In genomic region chr20:42889517-42889916, GRCh38 we compare ENCODE assay signal across 38 cellular contexts.
"Had no signal": no experiment of that assay in that cellular context is flagged by ENCODE, and none has a peak within 500 bp of the region (broad histone marks: within the 10 kb centered on the region; RNA-seq: fewer than 3 reads in every experiment).

No MANE protein-coding gene starts in this region.

- H3K27ac ChIP-seq: adrenal gland, ascending aorta, brain microvascular endothelial cell, cardiac muscle cell had no signal

- H3K36me3 ChIP-seq: adrenal gland, ascending aorta, brain microvascular endothelial cell, breast epithelium, cardiac muscle cell had no signal

- H3K27me3 Mint-ChIP-seq: activated naive CD4-positive, alpha-beta T cell treated with anti-CD3 and anti-CD28 coated beads, Interleukin-2, amount 10 ng/mL, durations not matched to agents 7 days and 5 days; activated naive CD4-positive, alpha-beta T cell treated with anti-CD3 and anti-CD28 coated beads, Interleukin-2, amount 50 U/mL, for 24 hours; activated naive CD8-positive, alpha-beta T cell; activated naive CD8-positive, alpha-beta T cell treated with anti-CD3 and anti-CD28 coated beads for 36 hours; activated naive CD8-positive, alpha-beta T cell treated with anti-CD3 and anti-CD28 coated beads, Interleukin-2, amount 10 ng/mL, durations not matched to agents 7 days and 5 days; activated naive CD8-positive, alpha-beta T cell treated with anti-CD3 and anti-CD28 coated beads, Interleukin-2, amount 50 U/mL, for 24 hours; activated T-cell treated with anti-CD3 and anti-CD28 coated beads, Interleukin-2, amount 50 U/mL, for 24 hours; activated T-helper 17 cell treated with anti-CD3 and anti-CD28 coated beads, Interleukin-2, amount 50 U/mL, for 72 hours; central memory CD8-positive, alpha-beta T cell had no signal

- H3K4me1 Mint-ChIP-seq: activated naive CD4-positive, alpha-beta T cell treated with anti-CD3 and anti-CD28 coated beads, Interleukin-2, amount 10 ng/mL, durations not matched to agents 7 days and 5 days; activated naive CD4-positive, alpha-beta T cell treated with anti-CD3 and anti-CD28 coated beads, Interleukin-2, amount 50 U/mL, for 24 hours; activated naive CD8-positive, alpha-beta T cell treated with anti-CD3 and anti-CD28 coated beads for 36 hours; activated naive CD8-positive, alpha-beta T cell treated with anti-CD3 and anti-CD28 coated beads, Interleukin-2, amount 10 ng/mL, durations not matched to agents 7 days and 5 days; activated naive CD8-positive, alpha-beta T cell treated with anti-CD3 and anti-CD28 coated beads, Interleukin-2, amount 50 U/mL, for 24 hours; activated T-helper 17 cell treated with anti-CD3 and anti-CD28 coated beads, Interleukin-2, amount 50 U/mL, for 72 hours; brain; central memory CD8-positive, alpha-beta T cell had no signal

- H3K4me1 ChIP-seq: adrenal gland, ascending aorta, breast epithelium had no signal

- DNase-seq: activated effector memory CD4-positive, alpha-beta T cell treated with anti-CD3 and anti-CD28 coated beads, Interleukin-2, amount 50 U/mL, for 16 hours; activated effector memory CD4-positive, alpha-beta T cell treated with Interleukin-2 at 50 U/mL for 16 hours; activated gamma-delta T cell; activated gamma-delta T cell treated with Interleukin-2 at 50 U/mL for 16 hours; activated naive CD4-positive, alpha-beta T cell; activated naive CD4-positive, alpha-beta T cell treated with anti-CD3 and anti-CD28 coated beads for 36 hours; activated naive CD4-positive, alpha-beta T cell treated with anti-CD3 and anti-CD28 coated beads, Interleukin-2, amount 10 ng/mL, durations not matched to agents 7 days and 5 days; activated naive CD4-positive, alpha-beta T cell treated with anti-CD3 and anti-CD28 coated beads, Interleukin-2, amount 50 U/mL, for 16 hours; activated naive CD4-positive, alpha-beta T cell treated with Interleukin-2 at 50 U/mL for 16 hours; activated naive CD8-positive, alpha-beta T cell treated with anti-CD3 and anti-CD28 coated beads for 36 hours; activated naive CD8-positive, alpha-beta T cell treated with anti-CD3 and anti-CD28 coated beads, Interleukin-2, amount 10 ng/mL, durations not matched to agents 7 days and 5 days; activated naive CD8-positive, alpha-beta T cell treated with anti-CD3 and anti-CD28 coated beads, Interleukin-2, amount 50 U/mL, for 24 hours; activated T-cell treated with anti-CD3 and anti-CD28 coated beads, Interleukin-2, amount 50 U/mL, for 1 hour; activated T-cell treated with anti-CD3 and anti-CD28 coated beads, Interleukin-2, amount 50 U/mL, for 24 hours; activated T-cell treated with anti-CD3 and anti-CD28 coated beads, Interleukin-2, amount 50 U/mL, for 4 hours; activated T-cell treated with anti-CD3 and anti-CD28 coated beads, Interleukin-2, amount 50 U/mL, for 48 hours; activated T-cell treated with anti-CD3 and anti-CD28 coated beads, Interleukin-2, amount 50 U/mL, for 72 hours; adrenal gland; amniotic stem cell; amygdala; anterior cingulate cortex; aorta; body of pancreas; brain microvascular endothelial cell; caudate nucleus; central memory CD4-positive, alpha-beta T cell; cerebellar nuclear complex had no signal

- H3K4me3 ChIP-seq: adrenal gland, ascending aorta, body of pancreas, breast epithelium, cardiac muscle cell had no signal

- H3K9me3 ChIP-seq: adrenal gland, ascending aorta, body of pancreas, breast epithelium had no signal

- H3K36me3 Mint-ChIP-seq: activated naive CD4-positive, alpha-beta T cell treated with anti-CD3 and anti-CD28 coated beads, Interleukin-2, amount 10 ng/mL, durations not matched to agents 7 days and 5 days; activated naive CD4-positive, alpha-beta T cell treated with anti-CD3 and anti-CD28 coated beads, Interleukin-2, amount 50 U/mL, for 72 hours; activated naive CD8-positive, alpha-beta T cell; activated naive CD8-positive, alpha-beta T cell treated with anti-CD3 and anti-CD28 coated beads for 36 hours; activated naive CD8-positive, alpha-beta T cell treated with anti-CD3 and anti-CD28 coated beads, Interleukin-2, amount 10 ng/mL, durations not matched to agents 7 days and 5 days; brain had no signal

- H3K27ac Mint-ChIP-seq: activated naive CD4-positive, alpha-beta T cell treated with anti-CD3 and anti-CD28 coated beads for 36 hours; activated naive CD4-positive, alpha-beta T cell treated with anti-CD3 and anti-CD28 coated beads, Interleukin-2, amount 10 ng/mL, durations not matched to agents 7 days and 5 days; activated naive CD4-positive, alpha-beta T cell treated with anti-CD3 and anti-CD28 coated beads, Interleukin-2, amount 50 U/mL, for 24 hours; activated naive CD4-positive, alpha-beta T cell treated with anti-CD3 and anti-CD28 coated beads, Interleukin-2, amount 50 U/mL, for 72 hours; activated naive CD8-positive, alpha-beta T cell; activated naive CD8-positive, alpha-beta T cell treated with anti-CD3 and anti-CD28 coated beads for 36 hours; activated naive CD8-positive, alpha-beta T cell treated with anti-CD3 and anti-CD28 coated beads, Interleukin-2, amount 10 ng/mL, durations not matched to agents 7 days and 5 days; activated naive CD8-positive, alpha-beta T cell treated with anti-CD3 and anti-CD28 coated beads, Interleukin-2, amount 50 U/mL, for 24 hours; activated T-cell treated with anti-CD3 and anti-CD28 coated beads, Interleukin-2, amount 50 U/mL, for 24 hours; activated T-cell treated with anti-CD3 and anti-CD28 coated beads, Interleukin-2, amount 50 U/mL, for 72 hours; activated T-helper 1 cell treated with anti-CD3 and anti-CD28 coated beads, Interleukin-12 subunit alpha, Interleukin-12 subunit beta, Interleukin-2, Interleukin-4 antibody, amounts not matched to agents 30 ng/mL and 10 ng/mL and 1 ng/mL, durations not matched to agents 14 hours and 24 hours and 36 hours; activated T-helper 17 cell treated with anti-CD3 and anti-CD28 coated beads, Interleukin-2, amount 50 U/mL, for 72 hours; activated T-helper 2 cell treated with anti-CD3 and anti-CD28 coated beads, Interferon-gamma antibody, Interleukin-2, Interleukin-4, amounts not matched to agents 10 μg/mL and 5 μg/mL and 100 μg/mL, durations not matched to agents 14 hours and 24 hours and 36 hours; brain had no signal

- H3K4me3 Mint-ChIP-seq: activated naive CD4-positive, alpha-beta T cell treated with anti-CD3 and anti-CD28 coated beads for 36 hours; activated naive CD4-positive, alpha-beta T cell treated with anti-CD3 and anti-CD28 coated beads, Interleukin-2, amount 10 ng/mL, durations not matched to agents 7 days and 5 days; activated naive CD4-positive, alpha-beta T cell treated with anti-CD3 and anti-CD28 coated beads, Interleukin-2, amount 50 U/mL, for 24 hours; activated naive CD8-positive, alpha-beta T cell; activated naive CD8-positive, alpha-beta T cell treated with anti-CD3 and anti-CD28 coated beads for 36 hours; activated naive CD8-positive, alpha-beta T cell treated with anti-CD3 and anti-CD28 coated beads, Interleukin-2, amount 10 ng/mL, durations not matched to agents 7 days and 5 days; activated naive CD8-positive, alpha-beta T cell treated with anti-CD3 and anti-CD28 coated beads, Interleukin-2, amount 50 U/mL, for 24 hours; activated T-cell treated with anti-CD3 and anti-CD28 coated beads, Interleukin-2, amount 50 U/mL, for 24 hours; activated T-cell treated with anti-CD3 and anti-CD28 coated beads, Interleukin-2, amount 50 U/mL, for 4 hours; activated T-cell treated with anti-CD3 and anti-CD28 coated beads, Interleukin-2, amount 50 U/mL, for 72 hours; activated T-helper 1 cell treated with anti-CD3 and anti-CD28 coated beads, Interleukin-12 subunit alpha, Interleukin-12 subunit beta, Interleukin-2, Interleukin-4 antibody, amounts not matched to agents 30 ng/mL and 10 ng/mL and 1 ng/mL, durations not matched to agents 14 hours and 24 hours and 36 hours; activated T-helper 17 cell treated with anti-CD3 and anti-CD28 coated beads, Interleukin-2, amount 50 U/mL, for 72 hours; brain; central memory CD8-positive, alpha-beta T cell had no signal

- H3K9me3 Mint-ChIP-seq: activated naive CD4-positive, alpha-beta T cell treated with anti-CD3 and anti-CD28 coated beads, Interleukin-2, amount 50 U/mL, for 24 hours; activated T-cell treated with anti-CD3 and anti-CD28 coated beads, Interleukin-2, amount 50 U/mL, for 4 hours; activated T-helper 17 cell treated with anti-CD3 and anti-CD28 coated beads, Interleukin-2, amount 50 U/mL, for 72 hours had no signal

- H3K27me3 ChIP-seq: adrenal gland, ascending aorta, body of pancreas, brain microvascular endothelial cell, breast epithelium, cardiac muscle cell had no signal
